In genomic region chr19:55644842-55645511, GRCh38 we compare ENCODE assay signal across 10 cellular contexts. TPM values are rescaled to one million over a fixed set of nuclear protein-coding genes. Genes with fewer than 3 reads are reported as not detected.
A peak's percentile ranks its signal among the peaks of the same experiment; 100 is the strongest.
DNase-seq lines count a peak whose midpoint lies in the region; ATAC-seq and TF ChIP-seq lines count a peak whose summit lies in the region.
"Had no signal": no experiment of that assay in that cellular context is flagged by ENCODE, and none has a peak within 500 bp of the region (broad histone marks: within the 10 kb centered on the region; RNA-seq: fewer than 3 reads in every experiment).

No MANE protein-coding gene starts in this region.

- H3K9ac ChIP-seq in BLaER1: peak overlapping the region; percentile 94
- peak overlapping the region; percentile 94 for H3K9ac ChIP-seq in mesenchymal stem cell (ENCODE audit: low read length)

- H3K9me3 ChIP-seq in BLaER1: no peaks in the 10 kb centered on the region
- H3K9me3 ChIP-seq in mesenchymal stem cell (ENCODE audit: control insufficient read depth, low read length): no peaks in the 10 kb centered on the region
- H3K9me3 ChIP-seq: mucosa of descending colon had no signal

- H3K4me2 ChIP-seq in BLaER1 (peak overlapping the region; percentile 98), mesenchymal stem cell (ENCODE audit: low read length, poor library complexity, severe bottlenecking) (peak overlapping the region; percentile 89)

- H3K36me3 ChIP-seq in BLaER1 (peaks cover 22% of the 10 kb centered on the region), mesenchymal stem cell (ENCODE audit: control insufficient read depth in 1 of 2, insufficient read depth in 2 of 2, low read depth in 1 of 2, low read length in 2 of 2) (peaks cover 17 to 30% of the 10 kb centered on the region in 2 experiments)

- peak overlapping the region; percentile 89 for H3K4me3 ChIP-seq in BLaER1
- peak overlapping the region; percentile 28 to 94 for H3K4me3 ChIP-seq in mesenchymal stem cell (ENCODE audit: insufficient read depth in 1 of 2, low read depth in 1 of 2, low read length in 2 of 2)

- H3K4me1 ChIP-seq in BLaER1 (peaks cover 68% of the 10 kb centered on the region), mesenchymal stem cell (ENCODE audit: control insufficient read depth, insufficient read depth, low read depth, low read length) (peaks cover 45% of the 10 kb centered on the region)

- no peak overlapping the region for H2BK120ac ChIP-seq in mesenchymal stem cell (ENCODE audit: low read depth, low read length)

- peaks cover 14% of the 10 kb centered on the region for H3K36me3 Mint-ChIP-seq in HFFc6 (ENCODE audit: low read depth)
- H3K36me3 Mint-ChIP-seq in activated naive CD8-positive, alpha-beta T cell treated with anti-CD3 and anti-CD28 coated beads for 36 hours: peaks cover 46% of the 10 kb centered on the region

- no peaks in the 10 kb centered on the region for H3K27me3 ChIP-seq in BLaER1
- H3K27me3 ChIP-seq in mesenchymal stem cell (ENCODE audit: control insufficient read depth in 1 of 2, insufficient read depth in 1 of 2, low read length in 2 of 2): no peaks in the 10 kb centered on the region

- H3K4ac ChIP-seq in mesenchymal stem cell (ENCODE audit: low read depth in 1 of 2, low read length in 2 of 2): no peak overlapping the region

- H3K27ac Mint-ChIP-seq in HFFc6: peak overlapping the region; percentile 86; the same call in 1 of the 2 replicates
- H3K27ac Mint-ChIP-seq in activated naive CD8-positive, alpha-beta T cell treated with anti-CD3 and anti-CD28 coated beads for 36 hours: peak overlapping the region; percentile 98

- no peak overlapping the region for H3K18ac ChIP-seq in mesenchymal stem cell (ENCODE audit: low read depth in 1 of 2, low read length in 2 of 2)

- no peaks in the 10 kb centered on the region for H3K9me3 Mint-ChIP-seq in HFFc6
- no peaks in the 10 kb centered on the region for H3K9me3 Mint-ChIP-seq in activated naive CD8-positive, alpha-beta T cell treated with anti-CD3 and anti-CD28 coated beads for 36 hours

- H3K14ac ChIP-seq in mesenchymal stem cell (ENCODE audit: low read length in 2 of 2): no peak overlapping the region

- WGBS in mesenchymal stem cell: 93% methylated on average over 28 of the region's 28 CpGs

- H3K23ac ChIP-seq in mesenchymal stem cell (ENCODE audit: low read length in 2 of 2): no peak overlapping the region

- H3K27ac ChIP-seq in BLaER1: peak overlapping the region; percentile 92
- H3K27ac ChIP-seq in mesenchymal stem cell (ENCODE audit: low read length, poor library complexity, severe bottlenecking): no peak overlapping the region

- H4K91ac ChIP-seq in mesenchymal stem cell (ENCODE audit: low read length): no peak overlapping the region

- no peak overlapping the region for H2AFZ ChIP-seq in mesenchymal stem cell (ENCODE audit: low read depth, low read length)

- H3K27me3 Mint-ChIP-seq in HFFc6 (ENCODE audit: insufficient read depth): peaks cover 9% of the 10 kb centered on the region
- peaks cover 6% of the 10 kb centered on the region for H3K27me3 Mint-ChIP-seq in activated naive CD8-positive, alpha-beta T cell treated with anti-CD3 and anti-CD28 coated beads for 36 hours

- peaks cover 14% of the 10 kb centered on the region; the same call in 1 of the 2 replicates for H4K20me1 ChIP-seq in BLaER1

- H2BK12ac ChIP-seq in mesenchymal stem cell (ENCODE audit: low read length in 2 of 2): no peak overlapping the region

- no peak for ATAC-seq in HG03045 (IDR thresholded peaks at IDR 0.05; ENCODE audit: unreplicated experiment)
- ATAC-seq: mucosa of descending colon had no signal

- no peak overlapping the region for H4K8ac ChIP-seq in mesenchymal stem cell (ENCODE audit: low read length)

- no peak overlapping the region for H2AK5ac ChIP-seq in mesenchymal stem cell (ENCODE audit: low read length, severe bottlenecking)

- no peak overlapping the region for H2BK5ac ChIP-seq in mesenchymal stem cell (ENCODE audit: low read depth, low read length, poor library complexity, severe bottlenecking)

- H3K79me1 ChIP-seq in mesenchymal stem cell (replicated peaks; ENCODE audit: low read length, poor library complexity, severe bottlenecking): peaks cover 27% of the 10 kb centered on the region

- H3K4me3 Mint-ChIP-seq in HFFc6: peak overlapping the region; percentile 92
- H3K4me3 Mint-ChIP-seq in activated naive CD8-positive, alpha-beta T cell treated with anti-CD3 and anti-CD28 coated beads for 36 hours: peak overlapping the region; percentile 89

- peaks cover 40% of the 10 kb centered on the region for H3K4me1 Mint-ChIP-seq in HFFc6 (ENCODE audit: low read depth)
- peaks cover 47% of the 10 kb centered on the region for H3K4me1 Mint-ChIP-seq in activated naive CD8-positive, alpha-beta T cell treated with anti-CD3 and anti-CD28 coated beads for 36 hours

- no peak for TF ChIP-seq CTCF in HFFc6 (IDR thresholded peaks at IDR 0.05)

- DNase-seq in HFFc6 (no peak), mesenchymal stem cell (no peak), HuH-7 (ENCODE audit: low spot score) (no peak), NCI-H1417 treated with DMSO at 0.1 percent for 48 hours (lab: John Stamatoyannopoulos, UW) (no peak), GDM1 (lab: John Stamatoyannopoulos, UW) (no peak)
- DNase-seq in activated naive CD8-positive, alpha-beta T cell treated with anti-CD3 and anti-CD28 coated beads for 36 hours: no peak
- DNase-seq: NCI-H1417 had no signal

- no peak overlapping the region for H2BK15ac ChIP-seq in mesenchymal stem cell (ENCODE audit: low read depth, poor library complexity, severe bottlenecking)

RNA-seq across cellular contexts. Expression of gene ZNF581, which starts 1.5 kb away (rescaled TPM):
- total RNA-seq in HFFc6 (2021; fragmentation: NEBNext Ultra II Directional; extraction: Animal tissue kit (Norgen Biotek cat#: 25700)): 10 to 100 TPM; 20.1 to 25.8 (median 21.9) TPM
- 10 to 100 TPM; 39.9 to 42.3 TPM for total RNA-seq in activated naive CD8-positive, alpha-beta T cell treated with anti-CD3 and anti-CD28 coated beads for 36 hours
- 30.2 TPM for polyA plus RNA-seq in mesenchymal stem cell (2013, experiment 1 of 2)
- 31.9 TPM for polyA plus RNA-seq in mesenchymal stem cell (2013, experiment 2 of 2)

RNA-seq across cellular contexts. Expression of gene CCDC106, which starts 3.0 kb away (rescaled TPM):
- total RNA-seq in HFFc6 (2021; fragmentation: NEBNext Ultra II Directional; extraction: Animal tissue kit (Norgen Biotek cat#: 25700)): 10 to 100 TPM; 12.9 to 17.4 (median 14.0) TPM
- 10 to 100 TPM; 10.9 to 12.0 TPM for total RNA-seq in activated naive CD8-positive, alpha-beta T cell treated with anti-CD3 and anti-CD28 coated beads for 36 hours
- polyA plus RNA-seq in mesenchymal stem cell (2013, experiment 1 of 2): 19.4 TPM
- 19.0 TPM for polyA plus RNA-seq in mesenchymal stem cell (2013, experiment 2 of 2)

RNA-seq across cellular contexts. Expression of gene ZNF580, which starts 4.2 kb away (rescaled TPM):
- total RNA-seq in HFFc6 (2021; fragmentation: NEBNext Ultra II Directional; extraction: Animal tissue kit (Norgen Biotek cat#: 25700)): 10 to 100 TPM; 51.0 to 60.5 (median 57.7) TPM
- 10 to 100 TPM; 29.6 to 30.6 TPM for total RNA-seq in activated naive CD8-positive, alpha-beta T cell treated with anti-CD3 and anti-CD28 coated beads for 36 hours
- 46.7 TPM for polyA plus RNA-seq in mesenchymal stem cell (2013, experiment 1 of 2)
- polyA plus RNA-seq in mesenchymal stem cell (2013, experiment 2 of 2): 48.6 TPM

RNA-seq across cellular contexts. Expression of gene U2AF2, which starts 9.9 kb away (rescaled TPM):
- 100 to 1,000 TPM; 212 to 241 (median 226) TPM for total RNA-seq in HFFc6 (2021; fragmentation: NEBNext Ultra II Directional; extraction: Animal tissue kit (Norgen Biotek cat#: 25700))
- total RNA-seq in activated naive CD8-positive, alpha-beta T cell treated with anti-CD3 and anti-CD28 coated beads for 36 hours: 100 to 1,000 TPM; 341 to 345 TPM
- 90.3 TPM for polyA plus RNA-seq in mesenchymal stem cell (2013, experiment 1 of 2)
- 82.6 TPM for polyA plus RNA-seq in mesenchymal stem cell (2013, experiment 2 of 2)

RNA-seq across cellular contexts. Expression of gene ZNF784, which starts 20.6 kb away (rescaled TPM):
- total RNA-seq in HFFc6 (2021; fragmentation: NEBNext Ultra II Directional; extraction: Animal tissue kit (Norgen Biotek cat#: 25700)): 1 to 10 TPM; 4.6 to 5.3 (median 4.8) TPM
- 1 to 10 TPM; 3.7 to 3.9 TPM for total RNA-seq in activated naive CD8-positive, alpha-beta T cell treated with anti-CD3 and anti-CD28 coated beads for 36 hours
- 2.4 TPM for polyA plus RNA-seq in mesenchymal stem cell (2013, experiment 1 of 2)
- polyA plus RNA-seq in mesenchymal stem cell (2013, experiment 2 of 2): 2.5 TPM
